In genomic region chr11:44700009-44700408, GRCh38 we compare ENCODE assay signal across 17 cellular contexts. TPM values are rescaled to one million over a fixed set of nuclear protein-coding genes. Genes with fewer than 3 reads are reported as not detected.
DNase-seq lines count a peak whose midpoint lies in the region; ATAC-seq and TF ChIP-seq lines count a peak whose summit lies in the region.
"Had no signal": no experiment of that assay in that cellular context is flagged by ENCODE, and none has a peak within 500 bp of the region (broad histone marks: within the 10 kb centered on the region; RNA-seq: fewer than 3 reads in every experiment).

No MANE protein-coding gene starts in this region.

- peak overlapping the region; percentile 11 for H3K27ac Mint-ChIP-seq in mesothelial cell of epicardium
- H3K27ac Mint-ChIP-seq: B cell; CD4-positive, alpha-beta T cell; GM23338 had no signal

- H3K27me3 ChIP-seq in left ventricle myocardium inferior (ENCODE audit: low read depth) (no peaks in the 10 kb centered on the region), gastrocnemius medialis (no peaks in the 10 kb centered on the region)
- no peaks in the 10 kb centered on the region for H3K27me3 ChIP-seq in effector memory CD4-positive, alpha-beta T cell (replicated peaks; ENCODE audit: control insufficient read depth, insufficient read depth, low read length, poor library complexity, severe bottlenecking)

- peak; percentile 17 for ATAC-seq in Right ventricle myocardium inferior
- ATAC-seq in gastrocnemius medialis = peak; percentile 88 to 90
- ATAC-seq: GM12878, GM23338 had no signal

- TF ChIP-seq POLR2A in gastrocnemius medialis (IDR thresholded peaks at IDR 0.05) = no peak

- DNase-seq in Right ventricle myocardium inferior (ENCODE audit: missing footprints) (no peak), cardiac septum (ENCODE audit: low spot score) (no peak), left ventricle myocardium inferior (no peak), mesothelial cell of epicardium (ENCODE audit: low spot score in 2 of 2, unreplicated experiment in 2 of 2) (no peak), gastrocnemius medialis (no peak), MV-4-11 (lab: John Stamatoyannopoulos, UW) (no peak), nucleus accumbens (lab: John Stamatoyannopoulos, UW) (no peak)
- DNase-seq in effector memory CD4-positive, alpha-beta T cell = no peak
- DNase-seq: C1 segment of cervical spinal cord; CD4-positive, alpha-beta T cell; DMS79; H7 had no signal

- TF ChIP-seq CTCF in left ventricle myocardium inferior (IDR thresholded peaks at IDR 0.05; ENCODE audit: borderline replicate concordance) = no peak
- TF ChIP-seq CTCF in mesothelial cell of epicardium (IDR thresholded peaks at IDR 0.05; ENCODE audit: unreplicated experiment) = no peak
- TF ChIP-seq CTCF in gastrocnemius medialis (IDR thresholded peaks at IDR 0.05 in 4 of 5, conservative IDR thresholded peaks at IDR 0.05 in 1 of 5) = no peak

- in situ Hi-C loops in gastrocnemius medialis (cut with MboI; ENCODE audit: low sequenced_read_pairs in 4 of 4) = no loop called here

- H3K36me3 ChIP-seq in left ventricle myocardium inferior (no peaks in the 10 kb centered on the region), gastrocnemius medialis (no peaks in the 10 kb centered on the region)
- H3K36me3 ChIP-seq in effector memory CD4-positive, alpha-beta T cell (ENCODE audit: control insufficient read depth, insufficient read depth, low read length) = no peaks in the 10 kb centered on the region

- H3K36me3 Mint-ChIP-seq in mesothelial cell of epicardium = no peaks in the 10 kb centered on the region

- H3K4me1 ChIP-seq in left ventricle myocardium inferior = peaks cover 44% of the 10 kb centered on the region
- peaks cover 0 to 25% of the 10 kb centered on the region in 2 donors for H3K4me1 ChIP-seq in gastrocnemius medialis
- H3K4me1 ChIP-seq in effector memory CD4-positive, alpha-beta T cell (ENCODE audit: control insufficient read depth, insufficient read depth, low read length, poor library complexity, severe bottlenecking) = no peaks in the 10 kb centered on the region

- H3K9me3 ChIP-seq in left ventricle myocardium inferior (replicated peaks) (peaks cover 12% of the 10 kb centered on the region), gastrocnemius medialis (no peaks in the 10 kb centered on the region)
- no peaks in the 10 kb centered on the region for H3K9me3 ChIP-seq in effector memory CD4-positive, alpha-beta T cell (ENCODE audit: control insufficient read depth, low read length)

- no peaks in the 10 kb centered on the region for H3K27me3 Mint-ChIP-seq in mesothelial cell of epicardium (ENCODE audit: low read depth)

- intact Hi-C loops in Right ventricle myocardium inferior (cut with DNase I) (no loop called here), cardiac septum (cut with DNase I) (loop anchor here (5.0 kb wide), 1 partner anchor 68 kb away; no protein-coding TSS in a partner anchor), left ventricle myocardium inferior (cut with micrococcal nuclease) (no loop called here), gastrocnemius medialis (cut with DNase I; ENCODE audit: low total_unique reads) (no loop called here)

- H3K9me3 Mint-ChIP-seq in mesothelial cell of epicardium = peaks cover 5% of the 10 kb centered on the region
- H3K9me3 Mint-ChIP-seq: CD4-positive, alpha-beta T cell had no signal

- H3K27ac ChIP-seq in left ventricle myocardium inferior (replicated peaks) (peak overlapping the region; percentile 71), gastrocnemius medialis (peak overlapping the region in 1 of 4 donors; percentile 37)
- H3K27ac ChIP-seq in effector memory CD4-positive, alpha-beta T cell (ENCODE audit: insufficient read depth, low read length, poor library complexity, severe bottlenecking) = no peak overlapping the region
- H3K27ac ChIP-seq: 22Rv1 had no signal

- H3K4me3 ChIP-seq in left ventricle myocardium inferior (no peak overlapping the region), gastrocnemius medialis (no peak overlapping the region)
- no peak overlapping the region for H3K4me3 ChIP-seq in effector memory CD4-positive, alpha-beta T cell (ENCODE audit: insufficient read depth, low read depth, low read length, poor library complexity, severe bottlenecking)
- H3K4me3 ChIP-seq: GM12878, GM23338 had no signal

- no peak overlapping the region for H3K4me3 Mint-ChIP-seq in mesothelial cell of epicardium
- H3K4me3 Mint-ChIP-seq: B cell; CD4-positive, alpha-beta T cell; GM23338 had no signal

- peaks cover 24% of the 10 kb centered on the region for H3K4me1 Mint-ChIP-seq in mesothelial cell of epicardium
- H3K4me1 Mint-ChIP-seq: B cell had no signal

RNA-seq across cellular contexts. Expression of gene TSPAN18, which starts 26.8 kb away (rescaled TPM):
- total RNA-seq in Right ventricle myocardium inferior (115 TPM), cardiac septum (153 TPM), left ventricle myocardium inferior (129 TPM), mesothelial cell of epicardium (45.4 to 51.3 TPM (median 47.4 TPM) in 3 replicates), gastrocnemius medialis (1 to 10 TPM; 2.1 to 9.1 (median 2.5) TPM)
- total RNA-seq: HT1080 had no signal
